Comparison of ENCODE assay signal across 1 cellular context in the genomic region with DNA sequence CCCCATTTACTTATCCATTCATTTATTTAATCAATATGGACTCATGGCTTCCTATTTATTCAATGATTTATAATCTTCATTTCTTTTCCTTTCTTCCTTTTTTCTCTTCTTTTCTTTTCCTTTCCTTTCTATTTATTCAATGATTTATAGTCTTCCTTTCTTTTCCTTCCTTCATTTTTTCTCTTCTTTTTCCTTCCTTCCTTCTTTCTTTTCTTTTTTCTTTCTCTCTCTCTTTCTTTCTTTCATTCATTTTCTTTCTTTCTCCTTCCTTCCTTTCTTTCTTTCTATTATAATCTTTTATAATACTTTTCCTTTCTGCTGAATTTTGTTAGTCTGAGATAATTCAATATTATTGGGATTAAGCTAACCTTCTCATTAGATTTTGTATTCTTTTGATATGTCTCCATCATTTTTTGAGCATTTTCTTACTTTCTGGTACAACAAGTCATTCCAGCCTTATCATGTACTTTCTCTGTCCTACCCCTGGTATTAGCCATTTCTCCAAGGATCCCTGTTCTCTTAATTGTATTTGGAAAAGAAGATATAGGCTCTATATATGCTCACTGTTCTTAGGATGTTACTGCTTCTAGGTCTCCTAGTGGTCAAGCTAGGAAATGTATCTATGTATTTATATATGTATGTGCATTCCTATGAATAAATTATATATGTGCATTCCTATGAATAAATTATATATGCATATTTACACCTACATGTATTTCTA.
TF ChIP-seq lines count a peak whose summit lies in the region.

No MANE protein-coding gene starts in this region.

TF ChIP-seq in IMR-90, 13 proteins besides CTCF, POLR2A, EP300 and RAD21:
- no peak for TF ChIP-seq MAFK (IDR thresholded peaks at IDR 0.05; ENCODE audit: low read depth, low read length)
- no peak for TF ChIP-seq CEBPB (IDR thresholded peaks at IDR 0.05; ENCODE audit: low read depth, low read length)
- TF ChIP-seq RCOR1 (IDR thresholded peaks at IDR 0.05; ENCODE audit: insufficient replicate concordance, low read length): no peak
- no peak for TF ChIP-seq CHD1 (IDR thresholded peaks at IDR 0.05; ENCODE audit: low read depth, low read length)
- TF ChIP-seq FOS (IDR thresholded peaks at IDR 0.05; ENCODE audit: low read depth, low read length): no peak
- TF ChIP-seq, protein P1, sequence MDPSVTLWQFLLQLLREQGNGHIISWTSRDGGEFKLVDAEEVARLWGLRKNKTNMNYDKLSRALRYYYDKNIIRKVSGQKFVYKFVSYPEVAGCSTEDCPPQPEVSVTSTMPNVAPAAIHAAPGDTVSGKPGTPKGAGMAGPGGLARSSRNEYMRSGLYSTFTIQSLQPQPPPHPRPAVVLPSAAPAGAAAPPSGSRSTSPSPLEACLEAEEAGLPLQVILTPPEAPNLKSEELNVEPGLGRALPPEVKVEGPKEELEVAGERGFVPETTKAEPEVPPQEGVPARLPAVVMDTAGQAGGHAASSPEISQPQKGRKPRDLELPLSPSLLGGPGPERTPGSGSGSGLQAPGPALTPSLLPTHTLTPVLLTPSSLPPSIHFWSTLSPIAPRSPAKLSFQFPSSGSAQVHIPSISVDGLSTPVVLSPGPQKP (IDR thresholded peaks at IDR 0.05; ENCODE audit: borderline replicate concordance, low read depth, low read length): no peak
- TF ChIP-seq, protein P2, sequence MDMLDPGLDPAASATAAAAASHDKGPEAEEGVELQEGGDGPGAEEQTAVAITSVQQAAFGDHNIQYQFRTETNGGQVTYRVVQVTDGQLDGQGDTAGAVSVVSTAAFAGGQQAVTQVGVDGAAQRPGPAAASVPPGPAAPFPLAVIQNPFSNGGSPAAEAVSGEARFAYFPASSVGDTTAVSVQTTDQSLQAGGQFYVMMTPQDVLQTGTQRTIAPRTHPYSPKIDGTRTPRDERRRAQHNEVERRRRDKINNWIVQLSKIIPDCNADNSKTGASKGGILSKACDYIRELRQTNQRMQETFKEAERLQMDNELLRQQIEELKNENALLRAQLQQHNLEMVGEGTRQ (IDR thresholded peaks at IDR 0.05; ENCODE audit: low read depth, low read length): no peak
- TF ChIP-seq SMC3 (IDR thresholded peaks at IDR 0.05; ENCODE audit: low read depth, low read length): no peak
- TF ChIP-seq BHLHE40 (IDR thresholded peaks at IDR 0.05; ENCODE audit: low read depth, low read length): no peak
